ENCODE assay signal across 8 cellular contexts in the genomic region with DNA sequence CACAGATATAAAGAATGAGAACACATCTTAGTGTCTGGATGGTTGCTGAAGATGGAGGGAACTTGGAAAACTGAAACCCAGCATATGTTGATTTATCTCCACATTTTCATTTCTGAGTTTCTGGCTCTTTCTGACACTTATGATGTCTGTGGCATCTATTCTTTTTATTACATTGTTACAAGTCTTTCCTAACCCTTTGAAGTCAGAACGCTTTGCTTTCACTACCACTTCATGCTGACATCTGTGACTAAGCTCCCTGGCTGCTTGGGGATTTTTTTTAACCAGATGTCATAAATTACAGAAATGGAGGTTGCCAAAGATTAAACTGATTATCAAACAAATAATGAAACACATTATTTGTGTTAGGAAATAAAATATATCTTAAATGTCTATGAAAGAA.
DNase-seq lines count a peak whose midpoint lies in the region; ATAC-seq, FAIRE-seq and TF ChIP-seq lines count a peak whose summit lies in the region.
"Had no signal": no experiment of that assay in that cellular context is flagged by ENCODE, and none has a peak within 500 bp of the region (broad histone marks: within the 10 kb centered on the region; RNA-seq: fewer than 3 reads in every experiment).

No MANE protein-coding gene starts in this region.

- H3K4me3 Mint-ChIP-seq in activated T-helper 2 cell treated with anti-CD3 and anti-CD28 coated beads, Interferon-gamma antibody, Interleukin-2, Interleukin-4, amounts not matched to agents 10 μg/mL and 5 μg/mL and 100 μg/mL, durations not matched to agents 14 hours and 24 hours and 36 hours (ENCODE audit: low read depth), result no peak overlapping the region

- H3K36me3 Mint-ChIP-seq in activated T-helper 2 cell treated with anti-CD3 and anti-CD28 coated beads, Interferon-gamma antibody, Interleukin-2, Interleukin-4, amounts not matched to agents 10 μg/mL and 5 μg/mL and 100 μg/mL, durations not matched to agents 14 hours and 24 hours and 36 hours (ENCODE audit: low read depth), result no peaks in the 10 kb centered on the region

- peaks cover 2% of the 10 kb centered on the region for H3K9me3 Mint-ChIP-seq in activated T-helper 2 cell treated with anti-CD3 and anti-CD28 coated beads, Interferon-gamma antibody, Interleukin-2, Interleukin-4, amounts not matched to agents 10 μg/mL and 5 μg/mL and 100 μg/mL, durations not matched to agents 14 hours and 24 hours and 36 hours

- intact Hi-C loops in activated T-helper 2 cell treated with anti-CD3 and anti-CD28 coated beads, Interferon-gamma antibody, Interleukin-2, Interleukin-4, amounts not matched to agents 10 μg/mL and 5 μg/mL and 100 μg/mL, durations not matched to agents 14 hours and 24 hours and 36 hours (cut with micrococcal nuclease), result loop anchor here (1.0 to 10.0 kb wide), 5 partner anchors 92 to 357 kb away; a partner anchor contains a TSS

- peaks cover 4% of the 10 kb centered on the region for H3K27me3 Mint-ChIP-seq in activated T-helper 2 cell treated with anti-CD3 and anti-CD28 coated beads, Interferon-gamma antibody, Interleukin-2, Interleukin-4, amounts not matched to agents 10 μg/mL and 5 μg/mL and 100 μg/mL, durations not matched to agents 14 hours and 24 hours and 36 hours (ENCODE audit: low read depth)

- DNase-seq in activated T-helper 2 cell treated with anti-CD3 and anti-CD28 coated beads, Interferon-gamma antibody, Interleukin-2, Interleukin-4, amounts not matched to agents 10 μg/mL and 5 μg/mL and 100 μg/mL, durations not matched to agents 14 hours and 24 hours and 36 hours (ENCODE audit: low spot score), result no peak
- DNase-seq in retinal pigment epithelial cell (ENCODE audit: low read depth) (peak; percentile 30), GM12891 (ENCODE audit: insufficient read length, low spot score) (no peak), DMS79 treated with DMSO at 0.1 percent for 48 hours (lab: John Stamatoyannopoulos, UW) (no peak), NCI-H446 treated with DMSO at 0.1 percent for 48 hours (lab: John Stamatoyannopoulos, UW) (no peak)
- DNase-seq: left colon had no signal

- no peak for TF ChIP-seq POLR2A in GM12891 (IDR thresholded peaks at IDR 0.05; ENCODE audit: low read depth, low read length)

- peak; percentile 78 for ATAC-seq in GM18870 (IDR thresholded peaks at IDR 0.05; ENCODE audit: unreplicated experiment)
- ATAC-seq in HG03095 (IDR thresholded peaks at IDR 0.05; ENCODE audit: unreplicated experiment), result peak; percentile 60
- ATAC-seq: left colon had no signal

- H3K27ac Mint-ChIP-seq in activated T-helper 2 cell treated with anti-CD3 and anti-CD28 coated beads, Interferon-gamma antibody, Interleukin-2, Interleukin-4, amounts not matched to agents 10 μg/mL and 5 μg/mL and 100 μg/mL, durations not matched to agents 14 hours and 24 hours and 36 hours, result peak overlapping the region; percentile 74

- TF ChIP-seq CTCF in retinal pigment epithelial cell (conservative IDR thresholded peaks at IDR 0.05; ENCODE audit: low read depth, low read length), result no peak

- FAIRE-seq in GM12891 (lab: Jason Lieb, UNC), result no peak

- peaks cover 36% of the 10 kb centered on the region for H3K4me1 Mint-ChIP-seq in activated T-helper 2 cell treated with anti-CD3 and anti-CD28 coated beads, Interferon-gamma antibody, Interleukin-2, Interleukin-4, amounts not matched to agents 10 μg/mL and 5 μg/mL and 100 μg/mL, durations not matched to agents 14 hours and 24 hours and 36 hours (ENCODE audit: low read depth)

- no peak overlapping the region for H3K4me3 ChIP-seq in retinal pigment epithelial cell (ENCODE audit: low read length)

TF ChIP-seq in GM12891, 5 proteins besides CTCF, POLR2A, EP300 and RAD21:
- TF ChIP-seq TAF1 (IDR thresholded peaks at IDR 0.05; ENCODE audit: low read depth, low read length) (no peak), PAX5 (IDR thresholded peaks at IDR 0.05; ENCODE audit: insufficient read depth, low read length, severe bottlenecking) (no peak), POU2F2 (IDR thresholded peaks at IDR 0.05; ENCODE audit: low read depth, low read length) (no peak), POLR2AphosphoS5 (IDR thresholded peaks at IDR 0.05; ENCODE audit: low read depth, low read length) (no peak), SPI1 (IDR thresholded peaks at IDR 0.05; ENCODE audit: low read depth, low read length) (no peak)
